In genomic region chr20:41367956-41368355, GRCh38 we compare ENCODE assay signal across 19 cellular contexts. TPM values are rescaled to one million over a fixed set of nuclear protein-coding genes. Genes with fewer than 3 reads are reported as not detected.
DNase-seq lines count a peak whose midpoint lies in the region; ATAC-seq, FAIRE-seq and TF ChIP-seq lines count a peak whose summit lies in the region.
"Had no signal": no experiment of that assay in that cellular context is flagged by ENCODE, and none has a peak within 500 bp of the region (broad histone marks: within the 10 kb centered on the region; RNA-seq: fewer than 3 reads in every experiment).

No MANE protein-coding gene starts in this region.

- H3K27ac ChIP-seq in dorsolateral prefrontal cortex, result no peak overlapping the region
- H3K27ac ChIP-seq: BLaER1 treated with 17β-estradiol and CSF1 and Interleukin-3, amounts not matched to agents 10 nM and 100 nM had no signal

- no peaks in the 10 kb centered on the region for H3K9me3 Mint-ChIP-seq in central memory CD8-positive, alpha-beta T cell
- H3K9me3 Mint-ChIP-seq in nephron, result peaks cover 11% of the 10 kb centered on the region
- peaks cover 5% of the 10 kb centered on the region for H3K9me3 Mint-ChIP-seq in progenitor cell of endocrine pancreas (ENCODE audit: low read depth)

- no peaks in the 10 kb centered on the region for H3K36me3 ChIP-seq in H7 (replicated peaks; ENCODE audit: control insufficient read depth, insufficient read depth, low read length)
- H3K36me3 ChIP-seq: BLaER1 treated with 17β-estradiol and CSF1 and Interleukin-3, amounts not matched to agents 10 nM and 100 nM had no signal

- peaks cover 36% of the 10 kb centered on the region for H3K27me3 ChIP-seq in H7 (ENCODE audit: control insufficient read depth, insufficient read depth, low read length)
- H3K27me3 ChIP-seq in dorsolateral prefrontal cortex, result peaks cover 0 to 32% (median 9%) of the 10 kb centered on the region in 45 donors

- peak overlapping the region; percentile 3 for H3K4me3 Mint-ChIP-seq in central memory CD8-positive, alpha-beta T cell
- H3K4me3 Mint-ChIP-seq in nephron, result peak overlapping the region; percentile 80 to 87 (median 83)
- H3K4me3 Mint-ChIP-seq in progenitor cell of endocrine pancreas (ENCODE audit: low read depth), result peak overlapping the region; percentile 26
- H3K4me3 Mint-ChIP-seq: IgD-negative memory B cell had no signal

- no peak for FAIRE-seq in GM12891 (lab: Jason Lieb, UNC)
- FAIRE-seq: GM18507 had no signal

- TF ChIP-seq CTCF in nephron (IDR thresholded peaks at IDR 0.05; ENCODE audit: unreplicated experiment in 3 of 3) (no peak), progenitor cell of endocrine pancreas (IDR thresholded peaks at IDR 0.05; ENCODE audit: unreplicated experiment) (no peak), dorsolateral prefrontal cortex (IDR thresholded peaks at IDR 0.05 in 54 of 56, conservative IDR thresholded peaks at IDR 0.05 in 2 of 56; ENCODE audit: low read depth in 1 of 56, partially characterized antibody in 56 of 56) (no peak)

- ATAC-seq in central memory CD8-positive, alpha-beta T cell (replicated peaks; ENCODE audit: extremely low read depth, poor library complexity, severe bottlenecking), result no peak
- ATAC-seq: HCT116 had no signal

- intact Hi-C loops in dorsolateral prefrontal cortex (cut with DNase I), result no loop called here

- no peaks in the 10 kb centered on the region for H3K4me1 Mint-ChIP-seq in central memory CD8-positive, alpha-beta T cell
- H3K4me1 Mint-ChIP-seq in nephron (peaks cover 21% of the 10 kb centered on the region), progenitor cell of endocrine pancreas (ENCODE audit: low read depth) (peaks cover 2% of the 10 kb centered on the region)
- H3K4me1 Mint-ChIP-seq: IgD-negative memory B cell had no signal

- H3K27ac Mint-ChIP-seq in central memory CD8-positive, alpha-beta T cell (ENCODE audit: low read depth), result no peak overlapping the region
- H3K27ac Mint-ChIP-seq in nephron, result no peak overlapping the region
- H3K27ac Mint-ChIP-seq in progenitor cell of endocrine pancreas, result no peak overlapping the region
- H3K27ac Mint-ChIP-seq: IgD-negative memory B cell had no signal

- H3K4me3 ChIP-seq in H7 (ENCODE audit: insufficient read depth, low read depth, low read length), result no peak overlapping the region
- H3K4me3 ChIP-seq in dorsolateral prefrontal cortex, result no peak overlapping the region
- H3K4me3 ChIP-seq: BLaER1 treated with 17β-estradiol and CSF1 and Interleukin-3, amounts not matched to agents 10 nM and 100 nM had no signal

- no peaks in the 10 kb centered on the region for H3K36me3 Mint-ChIP-seq in central memory CD8-positive, alpha-beta T cell (ENCODE audit: insufficient read depth)
- H3K36me3 Mint-ChIP-seq in nephron (ENCODE audit: low read depth) (peaks cover 3% of the 10 kb centered on the region), progenitor cell of endocrine pancreas (ENCODE audit: insufficient read depth) (no peaks in the 10 kb centered on the region)

- no peak for TF ChIP-seq POLR2A in GM12891 (IDR thresholded peaks at IDR 0.05; ENCODE audit: low read depth, low read length)

- H3K27me3 Mint-ChIP-seq in central memory CD8-positive, alpha-beta T cell, result peaks cover 64% of the 10 kb centered on the region
- peaks cover 47% of the 10 kb centered on the region for H3K27me3 Mint-ChIP-seq in nephron (ENCODE audit: low read depth)
- H3K27me3 Mint-ChIP-seq in progenitor cell of endocrine pancreas, result peaks cover 48% of the 10 kb centered on the region

- peak; percentile 53 for DNase-seq in H7
- no peak for DNase-seq in central memory CD8-positive, alpha-beta T cell (ENCODE audit: low spot score in 2 of 2)
- no peak for DNase-seq in progenitor cell of endocrine pancreas (ENCODE audit: low spot score, unreplicated experiment)
- DNase-seq in dorsolateral prefrontal cortex, result no peak
- DNase-seq in NCI-H2081 treated with DMSO at 0.1 percent for 48 hours (lab: John Stamatoyannopoulos, UW), result no peak
- DNase-seq in GM12891 (ENCODE audit: insufficient read length, low spot score), result no peak
- DNase-seq in HT-29 (ENCODE audit: low spot score), result no peak
- DNase-seq: ACHN; Calu3; CD4-positive, CD25-positive, alpha-beta regulatory T cell; DMS 273 treated with DMSO at 0.1 percent for 48 hours had no signal

TF ChIP-seq in GM12891, 5 proteins besides CTCF, POLR2A, EP300 and RAD21:
- TF ChIP-seq POU2F2 (IDR thresholded peaks at IDR 0.05; ENCODE audit: low read depth, low read length), result no peak
- TF ChIP-seq POLR2AphosphoS5 (IDR thresholded peaks at IDR 0.05; ENCODE audit: low read depth, low read length), result no peak
- TF ChIP-seq TAF1 (IDR thresholded peaks at IDR 0.05; ENCODE audit: low read depth, low read length), result no peak
- TF ChIP-seq SPI1 (IDR thresholded peaks at IDR 0.05; ENCODE audit: low read depth, low read length), result no peak
- no peak for TF ChIP-seq PAX5 (IDR thresholded peaks at IDR 0.05; ENCODE audit: insufficient read depth, low read length, severe bottlenecking)

RNA-seq across cellular contexts. Expression of gene EMILIN3, which starts 1.3 kb away (rescaled TPM):
- 6.2 and 7.9 TPM in 2 replicates for total RNA-seq in H7 (2014; rRNA removed; shearing (Covaris generic))
- total RNA-seq in progenitor cell of endocrine pancreas (0.96 and 1.3 TPM in 2 replicates), dorsolateral prefrontal cortex (10 to 100 TPM in 12 of 120 experiments, 1 to 10 TPM in 108; 2.0 to 16.0 (median 6.1) TPM)
- polyA plus RNA-seq in GM12891 (2012; ENCODE audit: low read depth, missing spikeins), result not detected
- total RNA-seq in HT-29 (2014; rRNA removed; shearing (Covaris generic)), result not detected in 2 replicates
- total RNA-seq: A172; Calu3; CD4-positive, CD25-positive, alpha-beta regulatory T cell; H4; HT1080 had no signal
- polyA plus RNA-seq: CD4-positive, CD25-positive, alpha-beta regulatory T cell; IgD-negative memory B cell had no signal

RNA-seq across cellular contexts. Expression of gene LPIN3, which starts 27.3 kb away (rescaled TPM):
- 4.5 and 6.7 TPM in 2 replicates for total RNA-seq in H7 (2014; rRNA removed; shearing (Covaris generic))
- 18.3 and 18.4 TPM in 2 replicates for total RNA-seq in progenitor cell of endocrine pancreas
- total RNA-seq in dorsolateral prefrontal cortex, result 10 to 100 TPM in 7 of 120 experiments, 1 to 10 TPM in 112, under 1 TPM in 1; 0.87 to 11.8 (median 4.5) TPM
- polyA plus RNA-seq in GM12891 (2012; ENCODE audit: low read depth, missing spikeins), result 0.58 TPM
- 8.9 and 11.2 TPM in 2 replicates for total RNA-seq in HT-29 (2014; rRNA removed; shearing (Covaris generic))
- polyA plus RNA-seq: IgD-negative memory B cell had no signal

RNA-seq across cellular contexts. Expression of gene ZHX3, which starts 50.4 kb away (rescaled TPM):
- 2.5 and 5.1 TPM in 2 replicates for total RNA-seq in H7 (2014; rRNA removed; shearing (Covaris generic))
- total RNA-seq in progenitor cell of endocrine pancreas, result 8.9 and 9.1 TPM in 2 replicates
- total RNA-seq in dorsolateral prefrontal cortex, result 100 to 1,000 TPM in 89 of 120 experiments, 10 to 100 TPM in 31; 73.6 to 239 (median 112) TPM
- 3.0 TPM for polyA plus RNA-seq in GM12891 (2012; ENCODE audit: low read depth, missing spikeins)
- total RNA-seq in HT-29 (2014; rRNA removed; shearing (Covaris generic)), result 6.0 and 7.0 TPM in 2 replicates

Comparison
In these comparisons a context has a peak if more than half of its experiments do, and no peak if none do; other contexts are left out.
1. H3K4me3 Mint-ChIP-seq: peak in every context shown above with its lines; median percentile 83 in nephron; 26 in progenitor cell of endocrine pancreas; 3 in central memory CD8-positive, alpha-beta T cell.